In genomic region chr11:60984149-60984548, GRCh38 we compare ENCODE assay signal across 20 cellular contexts. TPM values are rescaled to one million over a fixed set of nuclear protein-coding genes. Genes with fewer than 3 reads are reported as not detected.
DNase-seq lines count a peak whose midpoint lies in the region; ATAC-seq, FAIRE-seq and TF ChIP-seq lines count a peak whose summit lies in the region.
"Had no signal": no experiment of that assay in that cellular context is flagged by ENCODE, and none has a peak within 500 bp of the region (broad histone marks: within the 10 kb centered on the region; RNA-seq: fewer than 3 reads in every experiment).

No MANE protein-coding gene starts in this region.

- 0 out of 2 replicates have a peak, but pooled peaks cover under 1% of the 10 kb centered on the region for H4K20me1 ChIP-seq in K562 (replicated peaks; ENCODE audit: control insufficient read depth, insufficient read depth, low read length)

- 3% methylated on average over 6 of the region's 6 CpGs for WGBS in K562 (ENCODE audit: insufficient coverage, low coverage, missing lambda C conversion rate)

- CTCF ChIA-PET in activated CD4-positive, alpha-beta memory T cell treated with anti-CD3 and anti-CD28 coated beads, Interleukin-2, amount 10 ng/mL, durations not matched to agents 7 days and 5 days (lab: Charles Lee), result interaction anchor here (0.6 to 1.1 kb wide), 4 partner anchors 13 to 1713 kb away, joined by 3 to 11 read pairs (median 3); partner anchors contain the start of gene CD6
- CTCF ChIA-PET in K562 (lab: Yijun Ruan, JAX; ENCODE audit: low intra/inter-chr PET ratio), result no interaction called here

- H3K36me3 ChIP-seq in K562 (ENCODE audit: control insufficient read depth, insufficient read depth, low read length), result no peaks in the 10 kb centered on the region
- H3K36me3 ChIP-seq: ascending aorta, sigmoid colon, tibial artery had no signal

- H2AFZ ChIP-seq in K562 (ENCODE audit: low read depth, low read length), result no peak overlapping the region
- H2AFZ ChIP-seq: GM23248 had no signal

- ATAC-seq in K562, result no peak
- no peak for ATAC-seq in stimulated activated naive CD8-positive, alpha-beta T cell treated with anti-CD3 and anti-CD28 coated beads, Interleukin-15, amount 100 ng/mL, for 72 hours

- no peaks in the 10 kb centered on the region for H3K9me1 ChIP-seq in K562 (ENCODE audit: control insufficient read depth, insufficient read depth, low read length)

- no peak for TF ChIP-seq EP300 in K562 (IDR thresholded peaks at IDR 0.05; ENCODE audit: low read length)

- in situ Hi-C loops in K562 (cut with MboI), result no loop called here

- H3K9me3 ChIP-seq in K562 (replicated peaks; ENCODE audit: control insufficient read depth, insufficient read depth, low read depth, low read length), result no peaks in the 10 kb centered on the region
- H3K9me3 ChIP-seq: ascending aorta, sigmoid colon, tibial artery had no signal

- H3K4me1 Mint-ChIP-seq in activated naive CD4-positive, alpha-beta T cell treated with anti-CD3 and anti-CD28 coated beads, Interleukin-2, amount 50 U/mL, for 24 hours, result peaks cover 91% of the 10 kb centered on the region
- peaks cover 92% of the 10 kb centered on the region for H3K4me1 Mint-ChIP-seq in activated CD4-positive, alpha-beta memory T cell treated with anti-CD3 and anti-CD28 coated beads, Interleukin-2, amount 10 ng/mL, durations not matched to agents 7 days and 5 days
- peaks cover 100% of the 10 kb centered on the region for H3K4me1 Mint-ChIP-seq in stimulated activated naive CD8-positive, alpha-beta T cell treated with anti-CD3 and anti-CD28 coated beads, Interleukin-15, amount 100 ng/mL, for 72 hours

- H3K9ac ChIP-seq in K562 (ENCODE audit: insufficient read depth in 1 of 2, low read depth in 2 of 2, low read length in 2 of 2), result no peak overlapping the region
- H3K9ac ChIP-seq: GM23248 had no signal

- intact Hi-C loops in K562 (cut with micrococcal nuclease), result no loop called here

- DNase-seq in activated naive CD4-positive, alpha-beta T cell treated with Interleukin-2 at 50 U/mL for 16 hours, result no peak
- DNase-seq in activated CD4-positive, alpha-beta memory T cell treated with anti-CD3 and anti-CD28 coated beads, Interleukin-2, amount 10 ng/mL, durations not matched to agents 7 days and 5 days, result no peak
- no peak for DNase-seq in K562 (ENCODE audit: extremely low read depth in 1 of 4, low spot score in 3 of 4)
- DNase-seq in stimulated activated naive CD8-positive, alpha-beta T cell treated with anti-CD3 and anti-CD28 coated beads, Interleukin-15, amount 100 ng/mL, for 72 hours, result no peak
- DNase-seq in hippocampal formation (lab: John Stamatoyannopoulos, UW), result no peak
- no peak for DNase-seq in NCI-H510A treated with DMSO at 0.1 percent for 48 hours (lab: John Stamatoyannopoulos, UW)
- DNase-seq in DMS153 (lab: John Stamatoyannopoulos, UW), result no peak
- DNase-seq: central memory CD4-positive, alpha-beta T cell; DMS79 treated with DMSO at 0.1 percent for 48 hours; GM23248; mesenchymal stem cell; NCI-H526 treated with DMSO at 0.1 percent for 48 hours; sigmoid colon; tibial artery had no signal

- H3K79me2 ChIP-seq in K562 (ENCODE audit: control insufficient read depth, insufficient read depth, low read length), result no peaks in the 10 kb centered on the region

- H3K27ac Mint-ChIP-seq in activated naive CD4-positive, alpha-beta T cell treated with anti-CD3 and anti-CD28 coated beads, Interleukin-2, amount 50 U/mL, for 24 hours, result peak overlapping the region; percentile 98
- peak overlapping the region; percentile 99 for H3K27ac Mint-ChIP-seq in activated CD4-positive, alpha-beta memory T cell treated with anti-CD3 and anti-CD28 coated beads, Interleukin-2, amount 10 ng/mL, durations not matched to agents 7 days and 5 days
- H3K27ac Mint-ChIP-seq in stimulated activated naive CD8-positive, alpha-beta T cell treated with anti-CD3 and anti-CD28 coated beads, Interleukin-15, amount 100 ng/mL, for 72 hours, result peak overlapping the region; percentile 64 to 93
- H3K27ac Mint-ChIP-seq: nephron had no signal

- H3K4me2 ChIP-seq in K562 (ENCODE audit: insufficient read depth, low read length), result no peak overlapping the region

- H3K4me3 Mint-ChIP-seq in activated naive CD4-positive, alpha-beta T cell treated with anti-CD3 and anti-CD28 coated beads, Interleukin-2, amount 50 U/mL, for 24 hours, result peak overlapping the region; percentile 91
- H3K4me3 Mint-ChIP-seq in activated CD4-positive, alpha-beta memory T cell treated with anti-CD3 and anti-CD28 coated beads, Interleukin-2, amount 10 ng/mL, durations not matched to agents 7 days and 5 days, result peak overlapping the region; percentile 80
- H3K4me3 Mint-ChIP-seq in stimulated activated naive CD8-positive, alpha-beta T cell treated with anti-CD3 and anti-CD28 coated beads, Interleukin-15, amount 100 ng/mL, for 72 hours, result peak overlapping the region; percentile 75 to 79
- H3K4me3 Mint-ChIP-seq: nephron had no signal

- no peak for TF ChIP-seq POLR2A in K562 (conservative IDR thresholded peaks at IDR 0.05)

- no peak for TF ChIP-seq RAD21 in K562 (CRISPR knock-in tag; conservative IDR thresholded peaks at IDR 0.05 in 1 of 2, IDR thresholded peaks at IDR 0.05 in 1 of 2)

- no peaks in the 10 kb centered on the region for H3K9me3 Mint-ChIP-seq in activated naive CD4-positive, alpha-beta T cell treated with anti-CD3 and anti-CD28 coated beads, Interleukin-2, amount 50 U/mL, for 24 hours
- no peaks in the 10 kb centered on the region for H3K9me3 Mint-ChIP-seq in activated CD4-positive, alpha-beta memory T cell treated with anti-CD3 and anti-CD28 coated beads, Interleukin-2, amount 10 ng/mL, durations not matched to agents 7 days and 5 days
- no peaks in the 10 kb centered on the region for H3K9me3 Mint-ChIP-seq in stimulated activated naive CD8-positive, alpha-beta T cell treated with anti-CD3 and anti-CD28 coated beads, Interleukin-15, amount 100 ng/mL, for 72 hours
- H3K9me3 Mint-ChIP-seq: nephron had no signal

- POLR2A ChIA-PET in activated CD4-positive, alpha-beta memory T cell treated with anti-CD3 and anti-CD28 coated beads, Interleukin-2, amount 10 ng/mL, durations not matched to agents 7 days and 5 days (lab: Charles Lee), result interaction anchor here (0.7 to 6.6 kb wide), 14 partner anchors 12 to 143 kb away, joined by 3 to 61 read pairs (median 6); no protein-coding TSS in a partner anchor
- POLR2A ChIA-PET in K562 (lab: Yijun Ruan, JAX), result interaction anchor here (0.8 kb wide), 1 partner anchor 9 kb away, joined by 3 read pairs; no protein-coding TSS in a partner anchor

- H3K4me3 ChIP-seq in K562, result no peak overlapping the region
- H3K4me3 ChIP-seq: ascending aorta, GM23248, sigmoid colon, tibial artery had no signal

- H3K27me3 ChIP-seq in K562 (ENCODE audit: control insufficient read depth in 2 of 2, insufficient read depth in 2 of 2, low read length in 2 of 2), result peaks cover 45 to 78% of the 10 kb centered on the region in 2 experiments
- H3K27me3 ChIP-seq: ascending aorta, sigmoid colon had no signal

- peaks cover 33% of the 10 kb centered on the region for H3K36me3 Mint-ChIP-seq in activated naive CD4-positive, alpha-beta T cell treated with anti-CD3 and anti-CD28 coated beads, Interleukin-2, amount 50 U/mL, for 24 hours
- peaks cover 79% of the 10 kb centered on the region for H3K36me3 Mint-ChIP-seq in activated CD4-positive, alpha-beta memory T cell treated with anti-CD3 and anti-CD28 coated beads, Interleukin-2, amount 10 ng/mL, durations not matched to agents 7 days and 5 days (ENCODE audit: low read depth)

- no peaks in the 10 kb centered on the region for H3K4me1 ChIP-seq in K562 (replicated peaks in 1 of 2; ENCODE audit: control insufficient read depth in 2 of 2, insufficient read depth in 2 of 2, low read length in 2 of 2)
- H3K4me1 ChIP-seq: ascending aorta, sigmoid colon, tibial artery had no signal

- no peaks in the 10 kb centered on the region for H3K27me3 Mint-ChIP-seq in activated naive CD4-positive, alpha-beta T cell treated with anti-CD3 and anti-CD28 coated beads, Interleukin-2, amount 50 U/mL, for 24 hours
- no peaks in the 10 kb centered on the region for H3K27me3 Mint-ChIP-seq in activated CD4-positive, alpha-beta memory T cell treated with anti-CD3 and anti-CD28 coated beads, Interleukin-2, amount 10 ng/mL, durations not matched to agents 7 days and 5 days
- H3K27me3 Mint-ChIP-seq in stimulated activated naive CD8-positive, alpha-beta T cell treated with anti-CD3 and anti-CD28 coated beads, Interleukin-15, amount 100 ng/mL, for 72 hours, result no peaks in the 10 kb centered on the region

- FAIRE-seq in K562 (lab: Jason Lieb, UNC), result no peak
- FAIRE-seq: GM12891, GM19239 had no signal

- no peak for TF ChIP-seq CTCF in K562 (IDR thresholded peaks at IDR 0.05 in 2 of 3, conservative IDR thresholded peaks at IDR 0.05 in 1 of 3; ENCODE audit: insufficient read depth in 2 of 3, low read depth in 1 of 3, low read length in 3 of 3)

- no TSS peak for BruUV-seq in K562 (replicated peaks; lab: Mats Ljungman, UMichigan)

- no peak overlapping the region for H3K27ac ChIP-seq in K562 (ENCODE audit: extremely low read depth, low read depth, low read length)
- H3K27ac ChIP-seq: ascending aorta, GM23248, HL-60, sigmoid colon, tibial artery had no signal

RNA-seq across cellular contexts. Expression of gene CD6, which starts 12.7 kb away (rescaled TPM):
- 100 to 1,000 TPM; 293 to 299 TPM for total RNA-seq in activated CD4-positive, alpha-beta memory T cell treated with anti-CD3 and anti-CD28 coated beads, Interleukin-2, amount 10 ng/mL, durations not matched to agents 7 days and 5 days
- total RNA-seq in K562 (2011; cell fraction: chromatin; rRNA removed; ENCODE audit: low replicate concordance), result not detected in 2 replicates
- not detected in 2 replicates for total RNA-seq in K562 (2011; cell fraction: nucleolus; rRNA removed)
- total RNA-seq in K562 (2011; cell fraction: nucleoplasm; rRNA removed), result not detected in 2 replicates
- total RNA-seq in K562 (2014; rRNA removed), result not detected in 2 replicates
- total RNA-seq in K562 (2014; rRNA removed; fragmentation: Illumina TruSeq; extraction: Trizol), result not detected in 2 replicates
- total RNA-seq in K562 (2015; rRNA removed; fragmentation: Illumina TruSeq; extraction: Trizol), result not detected in 2 replicates
- total RNA-seq in K562 (2021), result 0.84 and 1.5 TPM in 2 replicates
- not detected in 2 replicates for polyA plus RNA-seq in K562 (2011; rRNA removed)
- not detected in 2 replicates for polyA plus RNA-seq in K562 (2011; cell fraction: cytosol; rRNA removed)
- not detected in 2 replicates for polyA plus RNA-seq in K562 (2011; cell fraction: nucleus; rRNA removed)
- not detected in 2 replicates for polyA plus RNA-seq in K562 (2012)
- not detected in 2 replicates for polyA plus RNA-seq in K562 (2014; fragmentation: Illumina TruSeq; extraction: Trizol)
- polyA plus RNA-seq in K562 (2014; fragmentation: Nextera tagmentation; extraction: Ambion mirVana), result not detected
- not detected in 2 replicates for polyA plus RNA-seq in K562 (2014; rRNA removed)
- polyA minus RNA-seq in K562 (2011; rRNA and poly(A)+ RNA removed), result not detected in 2 replicates
- polyA minus RNA-seq in K562 (2011; cell fraction: cytosol; rRNA and poly(A)+ RNA removed), result not detected in 2 replicates
- not detected in 2 replicates for polyA minus RNA-seq in K562 (2011; cell fraction: nucleus; rRNA and poly(A)+ RNA removed)
- total RNA-seq: ascending aorta, GM23248 had no signal
- polyA plus RNA-seq: GM23248 had no signal

RNA-seq across cellular contexts. Expression of gene SLC15A3, which starts 32.2 kb away (rescaled TPM):
- total RNA-seq in activated CD4-positive, alpha-beta memory T cell treated with anti-CD3 and anti-CD28 coated beads, Interleukin-2, amount 10 ng/mL, durations not matched to agents 7 days and 5 days, result 1 to 10 TPM in 1 of 2 experiments, under 1 TPM in 1; 0.28 to 1.0 TPM
- not detected in 2 replicates for total RNA-seq in K562 (2011; cell fraction: chromatin; rRNA removed; ENCODE audit: low replicate concordance)
- not detected in 2 replicates for total RNA-seq in K562 (2011; cell fraction: nucleolus; rRNA removed)
- total RNA-seq in K562 (2011; cell fraction: nucleoplasm; rRNA removed), result not detected in 2 replicates
- total RNA-seq in K562 (2014; rRNA removed), result not detected in 2 replicates
- total RNA-seq in K562 (2014; rRNA removed; fragmentation: Illumina TruSeq; extraction: Trizol), result not detected in 2 replicates
- total RNA-seq in K562 (2015; rRNA removed; fragmentation: Illumina TruSeq; extraction: Trizol), result not detected in 2 replicates
- 0.27 and 0.45 TPM in 2 replicates for total RNA-seq in K562 (2021)
- polyA plus RNA-seq in K562 (2011; rRNA removed), result not detected in 2 replicates
- not detected in 2 replicates for polyA plus RNA-seq in K562 (2011; cell fraction: cytosol; rRNA removed)
- not detected in 2 replicates for polyA plus RNA-seq in K562 (2011; cell fraction: nucleus; rRNA removed)
- polyA plus RNA-seq in K562 (2012), result not detected in 2 replicates
- polyA plus RNA-seq in K562 (2014; fragmentation: Illumina TruSeq; extraction: Trizol), result not detected in 2 replicates
- polyA plus RNA-seq in K562 (2014; fragmentation: Nextera tagmentation; extraction: Ambion mirVana), result not detected
- 0.07 TPM in 1 of 2 replicates, not detected in the other for polyA plus RNA-seq in K562 (2014; rRNA removed)
- polyA minus RNA-seq in K562 (2011; rRNA and poly(A)+ RNA removed), result not detected in 2 replicates
- polyA minus RNA-seq in K562 (2011; cell fraction: cytosol; rRNA and poly(A)+ RNA removed), result not detected in 2 replicates
- polyA minus RNA-seq in K562 (2011; cell fraction: nucleus; rRNA and poly(A)+ RNA removed), result not detected in 2 replicates

RNA-seq across cellular contexts. Expression of gene TMEM132A, which starts 59.9 kb away (rescaled TPM):
- total RNA-seq in activated CD4-positive, alpha-beta memory T cell treated with anti-CD3 and anti-CD28 coated beads, Interleukin-2, amount 10 ng/mL, durations not matched to agents 7 days and 5 days, result under 1 TPM in 1 of 2 experiments, not detected in 1; 0.30 TPM
- total RNA-seq in K562 (2011; cell fraction: chromatin; rRNA removed; ENCODE audit: low replicate concordance), result 0.77 and 2.6 TPM in 2 replicates
- total RNA-seq in K562 (2011; cell fraction: nucleolus; rRNA removed), result 1.4 and 2.5 TPM in 2 replicates
- 1.2 and 2.1 TPM in 2 replicates for total RNA-seq in K562 (2011; cell fraction: nucleoplasm; rRNA removed)
- total RNA-seq in K562 (2014; rRNA removed) (0.12 and 0.14 TPM in 2 replicates), K562 (2014; rRNA removed; fragmentation: Illumina TruSeq; extraction: Trizol) (not detected in 2 replicates), K562 (2015; rRNA removed; fragmentation: Illumina TruSeq; extraction: Trizol) (0.04 TPM in 1 of 2 replicates, not detected in the other), K562 (2021) (0.24 and 0.47 TPM in 2 replicates)
- polyA plus RNA-seq in K562 (2011; rRNA removed) (0.18 and 0.20 TPM in 2 replicates), K562 (2014; fragmentation: Illumina TruSeq; extraction: Trizol) (not detected in 2 replicates), K562 (2014; fragmentation: Nextera tagmentation; extraction: Ambion mirVana) (not detected), K562 (2014; rRNA removed) (0.93 and 1.1 TPM in 2 replicates)
- 0.03 and 0.30 TPM in 2 replicates for polyA plus RNA-seq in K562 (2011; cell fraction: cytosol; rRNA removed)
- 1.1 and 3.4 TPM in 2 replicates for polyA plus RNA-seq in K562 (2011; cell fraction: nucleus; rRNA removed)
- polyA plus RNA-seq in K562 (2012), result 0.12 and 0.26 TPM in 2 replicates
- polyA minus RNA-seq in K562 (2011; rRNA and poly(A)+ RNA removed), result 0.15 and 0.46 TPM in 2 replicates
- polyA minus RNA-seq in K562 (2011; cell fraction: cytosol; rRNA and poly(A)+ RNA removed), result 0.73 and 1.4 TPM in 2 replicates
- polyA minus RNA-seq in K562 (2011; cell fraction: nucleus; rRNA and poly(A)+ RNA removed), result 1.8 and 2.2 TPM in 2 replicates

Comparison
In these comparisons a context has a peak if more than half of its experiments do, and no peak if none do; other contexts are left out.
1. RNA of gene CD6, which starts 12.7 kb away (total RNA-seq): 293 to 299 TPM in activated CD4-positive, alpha-beta memory T cell treated with anti-CD3 and anti-CD28 coated beads, Interleukin-2, amount 10 ng/mL, durations not matched to agents 7 days and 5 days; 0.84 to 1.5 TPM in K562; every median in the first group is over 100 times any median in the second.
2. Peak in every context shown above with its lines, with median percentiles within 50 percentile points of each other: H3K27ac Mint-ChIP-seq and H3K4me3 Mint-ChIP-seq.